ENCODE assay signal across 18 cellular contexts in the genomic region with DNA sequence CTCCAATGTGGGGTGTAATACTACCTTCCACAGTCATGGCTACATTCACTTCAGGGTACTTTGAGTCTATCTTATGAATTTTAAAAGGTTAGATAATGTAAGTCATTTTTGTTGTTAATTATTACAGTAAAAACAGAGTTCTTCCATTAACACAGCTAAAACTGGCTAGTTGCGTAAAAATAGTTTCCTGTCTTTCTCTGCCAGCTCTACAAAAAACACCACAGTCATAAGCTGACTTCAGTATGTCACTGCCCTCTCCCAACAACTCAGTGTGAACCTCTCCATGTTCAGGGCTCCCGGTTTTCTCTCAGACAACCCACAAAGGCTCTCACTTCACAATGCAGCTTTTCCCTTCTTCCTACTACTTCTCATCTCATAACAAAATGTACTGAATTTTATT.
A peak's percentile ranks its signal among the peaks of the same experiment; 100 is the strongest.
DNase-seq lines count a peak whose midpoint lies in the region; TF ChIP-seq lines count a peak whose summit lies in the region.
"Had no signal": no experiment of that assay in that cellular context is flagged by ENCODE, and none has a peak within 500 bp of the region (broad histone marks: within the 10 kb centered on the region; RNA-seq: fewer than 3 reads in every experiment).

No MANE protein-coding gene starts in this region.

- H3K36me3 ChIP-seq in mesenchymal stem cell (ENCODE audit: control insufficient read depth in 1 of 2, insufficient read depth in 2 of 2, low read depth in 1 of 2, low read length in 2 of 2): no peaks in the 10 kb centered on the region
- H3K36me3 ChIP-seq: pancreas, SJSA1, transverse colon had no signal

- H3K4ac ChIP-seq in mesenchymal stem cell (ENCODE audit: low read depth in 1 of 2, low read length in 2 of 2): no peak overlapping the region

- H3K9ac ChIP-seq in mesenchymal stem cell (ENCODE audit: low read length): no peak overlapping the region

- no peak overlapping the region for H3K4me3 Mint-ChIP-seq in glutamatergic neuron (ENCODE audit: unreplicated experiment)
- H3K4me3 Mint-ChIP-seq: B cell had no signal

- H4K91ac ChIP-seq in mesenchymal stem cell (ENCODE audit: low read length): no peak overlapping the region

- no peak overlapping the region for H3K14ac ChIP-seq in mesenchymal stem cell (ENCODE audit: low read length in 2 of 2)

- no peaks in the 10 kb centered on the region for H3K79me1 ChIP-seq in mesenchymal stem cell (replicated peaks; ENCODE audit: low read length, poor library complexity, severe bottlenecking)

- peak overlapping the region; percentile 40 for H4K8ac ChIP-seq in mesenchymal stem cell (ENCODE audit: low read length)

- no peaks in the 10 kb centered on the region for H3K27me3 Mint-ChIP-seq in glutamatergic neuron (ENCODE audit: unreplicated experiment)
- H3K27me3 Mint-ChIP-seq: B cell had no signal

- no peak for TF ChIP-seq CTCF in glutamatergic neuron (IDR thresholded peaks at IDR 0.05; ENCODE audit: partially characterized antibody, unreplicated experiment)

- no peak overlapping the region for H2BK15ac ChIP-seq in mesenchymal stem cell (ENCODE audit: low read depth, poor library complexity, severe bottlenecking)

- no peak overlapping the region for H3K23ac ChIP-seq in mesenchymal stem cell (ENCODE audit: low read length in 2 of 2)

- H3K4me1 ChIP-seq in mesenchymal stem cell (ENCODE audit: control insufficient read depth, insufficient read depth, low read depth, low read length): no peaks in the 10 kb centered on the region
- H3K4me1 ChIP-seq: pancreas, SJSA1, transverse colon had no signal

- no peaks in the 10 kb centered on the region for H3K4me1 Mint-ChIP-seq in glutamatergic neuron (ENCODE audit: low read depth, unreplicated experiment)
- H3K4me1 Mint-ChIP-seq: B cell had no signal

- no peaks in the 10 kb centered on the region for H3K27me3 ChIP-seq in mesenchymal stem cell (ENCODE audit: control insufficient read depth in 1 of 2, insufficient read depth in 1 of 2, low read length in 2 of 2)
- H3K27me3 ChIP-seq: pancreas, SJSA1, transverse colon had no signal

- no peaks in the 10 kb centered on the region for H3K36me3 Mint-ChIP-seq in glutamatergic neuron (ENCODE audit: unreplicated experiment)

- 80% methylated on average over 2 of the region's 2 CpGs for WGBS in mesenchymal stem cell

- no peaks in the 10 kb centered on the region for H3K9me3 ChIP-seq in mesenchymal stem cell (ENCODE audit: control insufficient read depth, low read length)
- H3K9me3 ChIP-seq: pancreas, SJSA1, transverse colon had no signal

- no peaks in the 10 kb centered on the region for H3K9me3 Mint-ChIP-seq in glutamatergic neuron (ENCODE audit: unreplicated experiment)

- H3K4me3 ChIP-seq in mesenchymal stem cell (ENCODE audit: insufficient read depth in 1 of 2, low read depth in 1 of 2, low read length in 2 of 2): no peak overlapping the region
- H3K4me3 ChIP-seq: pancreas, PC-9, SJSA1, transverse colon had no signal

- H2AFZ ChIP-seq in mesenchymal stem cell (ENCODE audit: low read depth, low read length): no peak overlapping the region
- H2AFZ ChIP-seq: PC-9 had no signal

- no peak overlapping the region for H2AK5ac ChIP-seq in mesenchymal stem cell (ENCODE audit: low read length, severe bottlenecking)

- no peak overlapping the region for H2BK5ac ChIP-seq in mesenchymal stem cell (ENCODE audit: low read depth, low read length, poor library complexity, severe bottlenecking)

- no peak overlapping the region for H3K27ac ChIP-seq in mesenchymal stem cell (ENCODE audit: low read length, poor library complexity, severe bottlenecking)
- H3K27ac ChIP-seq: pancreas, PC-9, SJSA1, transverse colon had no signal

- no peak overlapping the region for H3K27ac Mint-ChIP-seq in glutamatergic neuron (ENCODE audit: unreplicated experiment)
- H3K27ac Mint-ChIP-seq: B cell had no signal

- no peak overlapping the region for H2BK12ac ChIP-seq in mesenchymal stem cell (ENCODE audit: low read length in 2 of 2)

- H3K18ac ChIP-seq in mesenchymal stem cell (ENCODE audit: low read depth in 1 of 2, low read length in 2 of 2): no peak overlapping the region

- no peak overlapping the region for H2BK120ac ChIP-seq in mesenchymal stem cell (ENCODE audit: low read depth, low read length)

- H3K4me2 ChIP-seq in mesenchymal stem cell (ENCODE audit: low read length, poor library complexity, severe bottlenecking): no peak overlapping the region
- H3K4me2 ChIP-seq: PC-9 had no signal

- DNase-seq in AG20443 (ENCODE audit: low spot score): peak; percentile 33
- DNase-seq in EH (ENCODE audit: low read depth): peak; percentile 48
- DNase-seq in UCSD-AML1 (lab: John Stamatoyannopoulos, UW; ENCODE audit: unreplicated experiment): peak; percentile 8
- DNase-seq in mesenchymal stem cell: no peak
- no peak for DNase-seq in NCI-H2029 treated with DMSO at 0.1 percent for 48 hours (lab: John Stamatoyannopoulos, UW)
- DNase-seq in stimulated activated CD8-positive, alpha-beta memory T cell treated with anti-CD3 and anti-CD28 coated beads, Interleukin-4, amount 100 ng/mL, for 48 hours: no peak
- DNase-seq in glutamatergic neuron: no peak
- DNase-seq: activated effector memory CD4-positive, alpha-beta T cell treated with Interleukin-2 at 50 U/mL for 16 hours; NCI-H187; NCI-H345; pancreas; PC-9; stimulated activated CD4-positive, alpha-beta T cell treated with anti-CD3 and anti-CD28 coated beads, Interleukin-1b, Interleukin-23, amount 100 ng/mL, for 48 hours; stimulated activated naive CD8-positive, alpha-beta T cell treated with anti-CD3 and anti-CD28 coated beads, Interleukin-15, Interleukin-2, amounts not matched to agents 100 U/mL and 50 U/mL, for 24 hours; T1000; transverse colon had no signal

Comparison
In these comparisons a context has a peak if more than half of its experiments do, and no peak if none do; other contexts are left out.
1. DNase-seq: peak in AG20443 (single experiment), EH (single experiment) and UCSD-AML1 (single experiment); none in mesenchymal stem cell (single experiment), NCI-H2029 treated with DMSO at 0.1 percent for 48 hours (single experiment), stimulated activated CD8-positive, alpha-beta memory T cell treated with anti-CD3 and anti-CD28 coated beads, Interleukin-4, amount 100 ng/mL, for 48 hours (single experiment) and glutamatergic neuron (single experiment).